In genomic region chr3:58117561-58118305, GRCh38 we compare ENCODE assay signal across 8 cellular contexts.
DNase-seq lines count a peak whose midpoint lies in the region; ATAC-seq and TF ChIP-seq lines count a peak whose summit lies in the region.

No MANE protein-coding gene starts in this region.

- H3K36me3 ChIP-seq in vagina, result peaks cover 0 to 41% of the 10 kb centered on the region in 2 donors

- no peak overlapping the region for H3K4me3 ChIP-seq in vagina

- no peaks in the 10 kb centered on the region for H3K9me3 ChIP-seq in vagina

- H3K27ac ChIP-seq in vagina, result peak overlapping the region; percentile 22

- no peak for TF ChIP-seq POLR2A in vagina (IDR thresholded peaks at IDR 0.05)

- DNase-seq in Right ventricle myocardium superior (peak; percentile 69), cardiac septum (ENCODE audit: low spot score) (no peak), fibroblast of peridontal ligament (ENCODE audit: extremely low read depth) (peak; percentile 14), omental fat pad (ENCODE audit: low spot score) (peak; percentile 55), vagina (ENCODE audit: extremely low spot score in 2 of 2) (no peak), SHP77 treated with DMSO at 0.1 percent for 48 hours (lab: John Stamatoyannopoulos, UW) (no peak), NCI-H2227 (lab: John Stamatoyannopoulos, UW; ENCODE audit: unreplicated experiment) (no peak)

- H3K27me3 ChIP-seq in vagina, result no peaks in the 10 kb centered on the region

- TF ChIP-seq CTCF in omental fat pad (IDR thresholded peaks at IDR 0.05), result no peak
- TF ChIP-seq CTCF in vagina (IDR thresholded peaks at IDR 0.05), result no peak

- ATAC-seq in Right ventricle myocardium superior (ENCODE audit: poor library complexity) (no peak), omental fat pad (ENCODE audit: low FRiP score) (peak; percentile 52), GM21528 (IDR thresholded peaks at IDR 0.05; ENCODE audit: low FRiP score, unreplicated experiment) (no peak)

- intact Hi-C loops in Right ventricle myocardium superior (cut with DNase I) (loop anchor here (10.0 kb wide), 1 partner anchor 103 kb away; no protein-coding TSS in a partner anchor), cardiac septum (cut with DNase I) (loop anchor here (5.0 kb wide), 1 partner anchor 35 kb away; no protein-coding TSS in a partner anchor), vagina (cut with DNase I) (no loop called here)

- peaks cover 26% of the 10 kb centered on the region for H3K4me1 ChIP-seq in vagina

Comparison
In these comparisons a context has a peak if more than half of its experiments do, and no peak if none do; other contexts are left out.
1. DNase-seq: peak in Right ventricle myocardium superior (single experiment), fibroblast of peridontal ligament (single experiment) and omental fat pad (single experiment); none in cardiac septum (single experiment), vagina (0 of 2), SHP77 treated with DMSO at 0.1 percent for 48 hours (single experiment) and NCI-H2227 (single experiment).